Comparison of ENCODE assay signal across 22 cellular contexts in genomic region chr5:59178071-59178470, GRCh38.
DNase-seq lines count a peak whose midpoint lies in the region; ATAC-seq, FAIRE-seq and TF ChIP-seq lines count a peak whose summit lies in the region.
"Had no signal": no experiment of that assay in that cellular context is flagged by ENCODE, and none has a peak within 500 bp of the region (broad histone marks: within the 10 kb centered on the region; RNA-seq: fewer than 3 reads in every experiment).

No MANE protein-coding gene starts in this region.

- no peak for DNase-seq in activated CD4-positive, alpha-beta T cell treated with anti-CD3 and anti-CD28 coated beads, Interleukin-2, amount 10 ng/mL, durations not matched to agents 24 days and 14 days
- DNase-seq in activated CD4-positive, alpha-beta T cell treated with anti-CD3 and anti-CD28 coated beads, Interleukin-2, amount 50 U/mL, for 48 hours: no peak
- DNase-seq in GM12878 (ENCODE audit: low read depth, low spot score) (no peak), esophagus muscularis mucosa (ENCODE audit: extremely low spot score) (no peak), posterior vena cava (ENCODE audit: low spot score) (no peak), type B pancreatic cell (ENCODE audit: extremely low spot score, unreplicated experiment) (no peak)
- DNase-seq: 8988T; activated CD4-positive, alpha-beta T cell treated with anti-CD3 and anti-CD28 coated beads for 36 hours; activated T-cell treated with anti-CD3 and anti-CD28 coated beads, Interleukin-2, amount 50 U/mL, for 72 hours; amniotic stem cell; cerebellar nuclear complex; DMS53; IMR-90; NCI-H1417; occipital lobe; SHP77; stimulated activated CD4-positive, alpha-beta T cell treated with anti-CD3 and anti-CD28 coated beads, Interleukin-4, amount 100 ng/mL, for 4 hours; T-helper 9 cell; thyroid gland had no signal

- 0 out of 2 replicates have a peak overlapping the region, but pooled peaks have one; percentile 7 for H3K4me2 ChIP-seq in GM12878 (ENCODE audit: control insufficient read depth, insufficient read depth)

- RAD21 ChIA-PET in GM12878 (lab: Charles Lee; ENCODE audit: unreplicated experiment): interaction anchor here (1.2 to 1.3 kb wide), 2 partner anchors 54 to 141 kb away, joined by 3 to 4 read pairs; no protein-coding TSS in a partner anchor

- no peak overlapping the region for H3K4me3 Mint-ChIP-seq in activated CD4-positive, alpha-beta T cell treated with anti-CD3 and anti-CD28 coated beads, Interleukin-2, amount 10 ng/mL, durations not matched to agents 24 days and 14 days
- H3K4me3 Mint-ChIP-seq in type B pancreatic cell: no peak overlapping the region
- H3K4me3 Mint-ChIP-seq: activated CD4-positive, alpha-beta T cell treated with anti-CD3 and anti-CD28 coated beads for 36 hours; activated T-cell treated with anti-CD3 and anti-CD28 coated beads, Interleukin-2, amount 50 U/mL, for 72 hours had no signal

- peaks cover 17% of the 10 kb centered on the region for H3K27me3 Mint-ChIP-seq in activated CD4-positive, alpha-beta T cell treated with anti-CD3 and anti-CD28 coated beads, Interleukin-2, amount 10 ng/mL, durations not matched to agents 24 days and 14 days
- no peaks in the 10 kb centered on the region for H3K27me3 Mint-ChIP-seq in type B pancreatic cell

- ATAC-seq in GM21423 (IDR thresholded peaks at IDR 0.05; ENCODE audit: unreplicated experiment) (peak; percentile 42), HG03354 (IDR thresholded peaks at IDR 0.05; ENCODE audit: poor library complexity, severe bottlenecking, unreplicated experiment) (peak; percentile 40), GM12878 (peak; percentile 39)
- ATAC-seq: activated CD4-positive, alpha-beta T cell treated with anti-CD3 and anti-CD28 coated beads for 36 hours had no signal

- H2AFZ ChIP-seq in GM12878 (ENCODE audit: control insufficient read depth, low read depth, low read length): no peak overlapping the region; the same call in 1 of the 2 replicates

- H3K9ac ChIP-seq in GM12878 (ENCODE audit: control insufficient read depth, insufficient read depth, low read length): no peak overlapping the region

- peak overlapping the region; percentile 79 for H3K27ac Mint-ChIP-seq in activated CD4-positive, alpha-beta T cell treated with anti-CD3 and anti-CD28 coated beads, Interleukin-2, amount 10 ng/mL, durations not matched to agents 24 days and 14 days
- H3K27ac Mint-ChIP-seq in type B pancreatic cell: no peak overlapping the region
- H3K27ac Mint-ChIP-seq: activated T-cell treated with anti-CD3 and anti-CD28 coated beads, Interleukin-2, amount 50 U/mL, for 72 hours had no signal

- no peaks in the 10 kb centered on the region for H3K79me2 ChIP-seq in GM12878 (ENCODE audit: control insufficient read depth, insufficient read depth, low read length)

- H3K4me1 ChIP-seq in GM12878 (ENCODE audit: control insufficient read depth, insufficient read depth, low read length) (peaks cover 24% of the 10 kb centered on the region), esophagus muscularis mucosa (no peaks in the 10 kb centered on the region)
- H3K4me1 ChIP-seq: thyroid gland had no signal

- WGBS in GM12878 (ENCODE audit: insufficient coverage, insufficient replicate concordance, low lambda C conversion rate, missing lambda C conversion rate): 17% methylated on average over 2 of the region's 2 CpGs
- WGBS in esophagus muscularis mucosa: 68% methylated on average over 2 of the region's 2 CpGs

- TF ChIP-seq RAD21 in GM12878 (IDR thresholded peaks at IDR 0.05; ENCODE audit: insufficient read depth, low read depth, low read length): no peak

- H3K36me3 Mint-ChIP-seq in activated CD4-positive, alpha-beta T cell treated with anti-CD3 and anti-CD28 coated beads, Interleukin-2, amount 10 ng/mL, durations not matched to agents 24 days and 14 days (ENCODE audit: low read depth): no peaks in the 10 kb centered on the region
- H3K36me3 Mint-ChIP-seq in type B pancreatic cell: peaks cover 10% of the 10 kb centered on the region

- TF ChIP-seq EP300 in GM12878 (IDR thresholded peaks at IDR 0.05; ENCODE audit: borderline replicate concordance in 1 of 2, control insufficient read depth in 1 of 2, low read depth in 2 of 2, low read length in 2 of 2): peak in 1 of 2 experiments; percentile 58; a peak in 1 of 4 replicates
- TF ChIP-seq EP300 in esophagus muscularis mucosa (IDR thresholded peaks at IDR 0.05): no peak

- no TSS peak for BruUV-seq in GM12878 (replicated peaks; lab: Mats Ljungman, UMichigan)

- no peak for TF ChIP-seq CTCF in GM12878 (IDR thresholded peaks at IDR 0.05 in 2 of 3, conservative IDR thresholded peaks at IDR 0.05 in 1 of 3; ENCODE audit: control insufficient read depth in 2 of 3, extremely low read depth in 1 of 3, insufficient read depth in 1 of 3, low read depth in 3 of 3, low read length in 3 of 3)
- TF ChIP-seq CTCF in esophagus muscularis mucosa (IDR thresholded peaks at IDR 0.05): no peak
- no peak for TF ChIP-seq CTCF in type B pancreatic cell (conservative IDR thresholded peaks at IDR 0.05)

- CTCF ChIA-PET in GM12878 (lab: Yijun Ruan, JAX): interaction anchor here (1.1 to 1.8 kb wide), 3 partner anchors 190 to 292 kb away, joined by 3 to 8 read pairs (median 4); no protein-coding TSS in a partner anchor

- SMC1A ChIA-PET in GM12878 (lab: Charles Lee; ENCODE audit: uncharacterized antibody, unreplicated experiment): interaction anchor here (0.8 to 1.0 kb wide), 2 partner anchors 10 to 142 kb away, joined by 4 to 5 read pairs; no protein-coding TSS in a partner anchor

- intact Hi-C loops in activated CD4-positive, alpha-beta T cell treated with anti-CD3 and anti-CD28 coated beads, Interleukin-2, amount 10 ng/mL, durations not matched to agents 24 days and 14 days (cut with micrococcal nuclease): no loop called here
- intact Hi-C loops in GM12878 (cut with micrococcal nuclease; ENCODE audit: unreplicated experiment) (loop anchor here (2.0 kb wide), 1 partner anchor 51 kb away; no protein-coding TSS in a partner anchor), esophagus muscularis mucosa (cut with DNase I) (no loop called here), posterior vena cava (cut with DNase I) (loop anchor here in 1 of 2 donors (5.0 to 10.0 kb wide), 2 partner anchors 143 to 291 kb away; no protein-coding TSS in a partner anchor)

- TF ChIP-seq POLR2A in GM12878 (IDR thresholded peaks at IDR 0.05; ENCODE audit: low read depth, low read length) (no peak), esophagus muscularis mucosa (IDR thresholded peaks at IDR 0.05; ENCODE audit: low read depth) (no peak)

- POLR2A ChIA-PET in GM12878 (lab: Charles Lee): no interaction called here

- H3K36me3 ChIP-seq in GM12878 (ENCODE audit: control insufficient read depth in 2 of 2, insufficient read depth in 2 of 2, low read length in 1 of 2): no peaks in the 10 kb centered on the region
- peaks cover 0 to 10% (median 0%) of the 10 kb centered on the region in 4 donors for H3K36me3 ChIP-seq in esophagus muscularis mucosa
- H3K36me3 ChIP-seq: thyroid gland had no signal

- H3K4me1 Mint-ChIP-seq in activated CD4-positive, alpha-beta T cell treated with anti-CD3 and anti-CD28 coated beads, Interleukin-2, amount 10 ng/mL, durations not matched to agents 24 days and 14 days: peaks cover 25% of the 10 kb centered on the region
- H3K4me1 Mint-ChIP-seq in type B pancreatic cell (ENCODE audit: unreplicated experiment): peaks cover 19% of the 10 kb centered on the region

- no peaks in the 10 kb centered on the region for H3K9me3 ChIP-seq in GM12878 (replicated peaks; ENCODE audit: control insufficient read depth, insufficient read depth, low read length)
- H3K9me3 ChIP-seq in esophagus muscularis mucosa: no peaks in the 10 kb centered on the region
- H3K9me3 ChIP-seq: thyroid gland had no signal

- no peak overlapping the region for H3K4me3 ChIP-seq in GM12878
- no peak overlapping the region for H3K4me3 ChIP-seq in esophagus muscularis mucosa
- H3K4me3 ChIP-seq: thyroid gland had no signal

- no peak for FAIRE-seq in GM12878 (lab: Jason Lieb, UNC)

- no peak overlapping the region for H3K27ac ChIP-seq in GM12878 (ENCODE audit: control insufficient read depth, insufficient read depth)
- H3K27ac ChIP-seq in esophagus muscularis mucosa (replicated peaks in 1 of 4): no peak overlapping the region
- H3K27ac ChIP-seq: C4-2B, thyroid gland had no signal

- H4K20me1 ChIP-seq in GM12878 (ENCODE audit: control insufficient read depth, insufficient read depth): no peaks in the 10 kb centered on the region

- H3K27me3 ChIP-seq in GM12878 (replicated peaks in 1 of 2; ENCODE audit: control insufficient read depth in 2 of 2, insufficient read depth in 2 of 2, low read length in 1 of 2) (no peaks in the 10 kb centered on the region), esophagus muscularis mucosa (no peaks in the 10 kb centered on the region)
- H3K27me3 ChIP-seq: thyroid gland had no signal

- in situ Hi-C loops in GM12878 (cut with MboI): loop anchor here (25.0 kb wide), 1 partner anchor 484 kb away; no protein-coding TSS in a partner anchor

- H3K9me3 Mint-ChIP-seq in activated CD4-positive, alpha-beta T cell treated with anti-CD3 and anti-CD28 coated beads, Interleukin-2, amount 10 ng/mL, durations not matched to agents 24 days and 14 days: no peaks in the 10 kb centered on the region
- H3K9me3 Mint-ChIP-seq in type B pancreatic cell: no peaks in the 10 kb centered on the region
- H3K9me3 Mint-ChIP-seq: activated T-cell treated with anti-CD3 and anti-CD28 coated beads, Interleukin-2, amount 50 U/mL, for 72 hours had no signal

TF ChIP-seq in GM12878, 131 proteins besides CTCF, POLR2A, EP300 and RAD21 (continues in another document):
- TF ChIP-seq CREB1 (IDR thresholded peaks at IDR 0.05; ENCODE audit: low read depth): no peak
- TF ChIP-seq IKZF2 (IDR thresholded peaks at IDR 0.05): peak; percentile 55 to 62
- peak; percentile 5; the same call in 1 of the 2 replicates for TF ChIP-seq SPI1 (IDR thresholded peaks at IDR 0.05; ENCODE audit: borderline replicate concordance, insufficient read depth, low read depth, low read length)
- peak; percentile 33; the same call in 1 of the 2 replicates for TF ChIP-seq PAX5 (IDR thresholded peaks at IDR 0.05; ENCODE audit: borderline replicate concordance, low read depth, low read length)
- peak; percentile 63 for TF ChIP-seq IKZF1 (conservative IDR thresholded peaks at IDR 0.05)
- no peak for TF ChIP-seq YY1 (IDR thresholded peaks at IDR 0.05; ENCODE audit: low read depth, low read length)
- peak; percentile 39 for TF ChIP-seq RUNX3 (IDR thresholded peaks at IDR 0.05; ENCODE audit: low read length)
- TF ChIP-seq ZNF384 (IDR thresholded peaks at IDR 0.05; ENCODE audit: borderline replicate concordance, low read depth, low read length): no peak
- no peak for TF ChIP-seq KDM1A (IDR thresholded peaks at IDR 0.05; ENCODE audit: borderline replicate concordance)
- TF ChIP-seq HDAC2 (IDR thresholded peaks at IDR 0.05): no peak
- no peak for TF ChIP-seq CREM (IDR thresholded peaks at IDR 0.05; ENCODE audit: low read depth)
- TF ChIP-seq BCL11A (IDR thresholded peaks at IDR 0.05; ENCODE audit: low read depth, low read length): peak; percentile 29; the same call in 1 of the 2 replicates
- TF ChIP-seq NFIC (IDR thresholded peaks at IDR 0.05; ENCODE audit: low read depth, low read length): peak; percentile 55; the same call in 1 of the 2 replicates
- peak; percentile 53 for TF ChIP-seq MTA2 (IDR thresholded peaks at IDR 0.05; ENCODE audit: low read depth)
